Comparison of ENCODE assay signal across 11 cellular contexts in genomic region chr10:73780301-73780700, GRCh38. TPM values are rescaled to one million over a fixed set of nuclear protein-coding genes. Genes with fewer than 3 reads are reported as not detected.
A peak's percentile ranks its signal among the peaks of the same experiment; 100 is the strongest.
DNase-seq lines count a peak whose midpoint lies in the region; ATAC-seq, FAIRE-seq and TF ChIP-seq lines count a peak whose summit lies in the region.
"Had no signal": no experiment of that assay in that cellular context is flagged by ENCODE, and none has a peak within 500 bp of the region (broad histone marks: within the 10 kb centered on the region; RNA-seq: fewer than 3 reads in every experiment).

No MANE protein-coding gene starts in this region.

- H3K9ac ChIP-seq in HepG2 (ENCODE audit: insufficient read depth, low read depth, low read length) (no peak overlapping the region), keratinocyte (ENCODE audit: control insufficient read depth, extremely low read depth, insufficient read depth, low read length) (no peak overlapping the region)

- peaks cover 4% of the 10 kb centered on the region; the same call in 1 of the 2 replicates for H4K20me1 ChIP-seq in HepG2 (ENCODE audit: insufficient read depth, low read length)
- H4K20me1 ChIP-seq in keratinocyte (ENCODE audit: control insufficient read depth, extremely low read depth, insufficient read depth, low read length), result no peaks in the 10 kb centered on the region

- H2AFZ ChIP-seq in HepG2 (ENCODE audit: low read length) (no peak overlapping the region), keratinocyte (ENCODE audit: control insufficient read depth, low read length) (no peak overlapping the region)

- no peaks in the 10 kb centered on the region for H3K27me3 Mint-ChIP-seq in activated CD4-positive, alpha-beta memory T cell treated with anti-CD3 and anti-CD28 coated beads for 36 hours
- H3K27me3 Mint-ChIP-seq in type B pancreatic cell, result no peaks in the 10 kb centered on the region

- H3K27ac Mint-ChIP-seq in activated CD4-positive, alpha-beta memory T cell treated with anti-CD3 and anti-CD28 coated beads for 36 hours, result peak overlapping the region; percentile 90
- peak overlapping the region; percentile 96 for H3K27ac Mint-ChIP-seq in type B pancreatic cell

- H3K36me3 ChIP-seq in HepG2 (replicated peaks in 1 of 2; ENCODE audit: control insufficient read depth in 1 of 2, insufficient read depth in 2 of 2, low read length in 2 of 2), result peaks cover 0 to 10% of the 10 kb centered on the region in 2 experiments; a peak in 3 of 5 replicates
- peaks cover 0 to 4% (median 2%) of the 10 kb centered on the region in 4 donors for H3K36me3 ChIP-seq in right lobe of liver
- H3K36me3 ChIP-seq in keratinocyte (ENCODE audit: control insufficient read depth in 2 of 2, extremely low read depth in 1 of 2, insufficient read depth in 2 of 2, low read length in 2 of 2), result peaks cover 3 to 8% of the 10 kb centered on the region in 2 experiments
- peaks cover 49% of the 10 kb centered on the region for H3K36me3 ChIP-seq in lower lobe of right lung
- H3K36me3 ChIP-seq in effector memory CD4-positive, alpha-beta T cell (ENCODE audit: control insufficient read depth, insufficient read depth, low read length), result peaks cover 21% of the 10 kb centered on the region
- H3K36me3 ChIP-seq: prostate gland had no signal

- TF ChIP-seq POLR2A in HepG2 (IDR thresholded peaks at IDR 0.05; ENCODE audit: insufficient read depth in 1 of 2, low read depth in 2 of 2, low read length in 2 of 2), result no peak
- no peak for TF ChIP-seq POLR2A in right lobe of liver (IDR thresholded peaks at IDR 0.05)

- CTCF ChIA-PET in HepG2 (lab: Yijun Ruan, JAX; ENCODE audit: low intra/inter-chr PET ratio, low total read pairs), result no interaction called here
- CTCF ChIA-PET in activated CD4-positive, alpha-beta memory T cell treated with anti-CD3 and anti-CD28 coated beads for 36 hours (lab: Charles Lee), result interaction anchor here (0.7 to 3.6 kb wide), 3 partner anchors 8 to 13 kb away, joined by 3 to 16 read pairs (median 16); a partner anchor contains a TSS

- H3K4me1 Mint-ChIP-seq in activated CD4-positive, alpha-beta memory T cell treated with anti-CD3 and anti-CD28 coated beads for 36 hours (ENCODE audit: low read depth), result peaks cover 46% of the 10 kb centered on the region
- H3K4me1 Mint-ChIP-seq in type B pancreatic cell (ENCODE audit: unreplicated experiment), result peaks cover 34% of the 10 kb centered on the region

- TF ChIP-seq CTCF in HepG2 (CRISPR knock-in tag; IDR thresholded peaks at IDR 0.05) (no peak), right lobe of liver (IDR thresholded peaks at IDR 0.05) (no peak), keratinocyte (optimal IDR thresholded peaks at IDR 0.05 in 1 of 3, IDR thresholded peaks at IDR 0.05 in 1 of 3, conservative IDR thresholded peaks at IDR 0.05 in 1 of 3; ENCODE audit: extremely low read depth in 1 of 3, insufficient read depth in 2 of 3, low read length in 3 of 3) (no peak), type B pancreatic cell (conservative IDR thresholded peaks at IDR 0.05) (no peak), lower lobe of right lung (IDR thresholded peaks at IDR 0.05) (no peak)

- TF ChIP-seq EP300 in HepG2 (IDR thresholded peaks at IDR 0.05; ENCODE audit: low read depth in 2 of 2, low read length in 2 of 2), result no peak
- TF ChIP-seq EP300 in HepG2 (CRISPR knock-in tag; IDR thresholded peaks at IDR 0.05; ENCODE audit: borderline replicate concordance), result no peak

- peaks cover 17% of the 10 kb centered on the region for H3K36me3 Mint-ChIP-seq in activated CD4-positive, alpha-beta memory T cell treated with anti-CD3 and anti-CD28 coated beads for 36 hours
- H3K36me3 Mint-ChIP-seq in type B pancreatic cell, result peaks cover 6% of the 10 kb centered on the region

- peaks cover 44% of the 10 kb centered on the region for H3K4me1 ChIP-seq in HepG2 (ENCODE audit: insufficient read depth, low read length)
- H3K4me1 ChIP-seq in right lobe of liver, result peaks cover 0 to 29% (median 4%) of the 10 kb centered on the region in 4 donors
- H3K4me1 ChIP-seq in keratinocyte (ENCODE audit: control insufficient read depth, extremely low read depth, insufficient read depth, low read length), result peaks cover 21% of the 10 kb centered on the region
- H3K4me1 ChIP-seq in lower lobe of right lung, result peaks cover 48% of the 10 kb centered on the region
- peaks cover 22% of the 10 kb centered on the region for H3K4me1 ChIP-seq in effector memory CD4-positive, alpha-beta T cell (ENCODE audit: control insufficient read depth, insufficient read depth, low read length, poor library complexity, severe bottlenecking)

- no peaks in the 10 kb centered on the region for H3K9me3 ChIP-seq in HepG2 (ENCODE audit: low read length)
- no peaks in the 10 kb centered on the region for H3K9me3 ChIP-seq in right lobe of liver
- H3K9me3 ChIP-seq in keratinocyte (ENCODE audit: control insufficient read depth, low read depth, low read length), result no peaks in the 10 kb centered on the region
- no peaks in the 10 kb centered on the region for H3K9me3 ChIP-seq in lower lobe of right lung
- H3K9me3 ChIP-seq in effector memory CD4-positive, alpha-beta T cell (ENCODE audit: control insufficient read depth, low read length), result no peaks in the 10 kb centered on the region
- H3K9me3 ChIP-seq: colonic mucosa, Peyer's patch, prostate gland had no signal

- no peak overlapping the region for H3K27ac ChIP-seq in HepG2 (ENCODE audit: extremely low read length, insufficient read depth, low read length)
- no peak overlapping the region for H3K27ac ChIP-seq in right lobe of liver
- no peak overlapping the region for H3K27ac ChIP-seq in keratinocyte (ENCODE audit: control insufficient read depth, insufficient read depth, low read length)
- H3K27ac ChIP-seq in lower lobe of right lung, result no peak overlapping the region
- H3K27ac ChIP-seq in effector memory CD4-positive, alpha-beta T cell (ENCODE audit: insufficient read depth, low read length, poor library complexity, severe bottlenecking), result no peak overlapping the region
- H3K27ac ChIP-seq: colonic mucosa had no signal

- POLR2A ChIA-PET in HepG2 (lab: Yijun Ruan, JAX), result interaction anchor here (2.0 kb wide), 1 partner anchor 50 kb away, joined by 8 read pairs; no protein-coding TSS in a partner anchor
- POLR2A ChIA-PET in activated CD4-positive, alpha-beta memory T cell treated with anti-CD3 and anti-CD28 coated beads for 36 hours (lab: Charles Lee), result interaction anchor here (0.7 to 4.4 kb wide), 5 partner anchors 8 to 36 kb away, joined by 3 to 43 read pairs (median 10); partner anchors contain the start of gene SEC24C

- BruUV-seq in HepG2 (replicated peaks; lab: Mats Ljungman, UMichigan), result no TSS peak

- H3K79me2 ChIP-seq in HepG2 (ENCODE audit: insufficient read depth, low read length), result peaks cover 56% of the 10 kb centered on the region
- peaks cover 55% of the 10 kb centered on the region for H3K79me2 ChIP-seq in keratinocyte (ENCODE audit: control insufficient read depth, insufficient read depth, low read length)

- intact Hi-C loops in HepG2 (cut with micrococcal nuclease; ENCODE audit: unreplicated experiment), result no loop called here
- intact Hi-C loops in right lobe of liver (cut with DNase I), result no loop called here
- intact Hi-C loops in activated CD4-positive, alpha-beta memory T cell treated with anti-CD3 and anti-CD28 coated beads for 36 hours (cut with micrococcal nuclease), result loop anchor here (5.0 kb wide), 1 partner anchor 97 kb away; no protein-coding TSS in a partner anchor
- intact Hi-C loops in lower lobe of right lung (cut with DNase I), result no loop called here

- no peaks in the 10 kb centered on the region for H3K9me1 ChIP-seq in keratinocyte (ENCODE audit: control insufficient read depth, extremely low read depth, insufficient read depth, low read length)

- no peak for ATAC-seq in HepG2
- no peak for ATAC-seq in right lobe of liver
- ATAC-seq in lower lobe of right lung, result no peak

- DNase-seq in HepG2 (ENCODE audit: low spot score) (no peak), right lobe of liver (no peak), keratinocyte (ENCODE audit: low read depth, low spot score) (no peak), type B pancreatic cell (ENCODE audit: extremely low spot score, unreplicated experiment) (no peak), putamen (ENCODE audit: low spot score) (no peak), lower lobe of right lung (no peak)
- no peak for DNase-seq in activated CD4-positive, alpha-beta memory T cell treated with anti-CD3 and anti-CD28 coated beads for 36 hours
- DNase-seq in effector memory CD4-positive, alpha-beta T cell, result no peak
- DNase-seq: Peyer's patch had no signal

- H3K27me3 ChIP-seq in HepG2 (ENCODE audit: control insufficient read depth in 1 of 2, insufficient read depth in 2 of 2, low read length in 2 of 2) (no peaks in the 10 kb centered on the region; a peak in 1 of 5 replicates), right lobe of liver (no peaks in the 10 kb centered on the region), keratinocyte (ENCODE audit: control insufficient read depth, extremely low read depth, insufficient read depth, low read length) (no peaks in the 10 kb centered on the region), lower lobe of right lung (ENCODE audit: low read depth) (no peaks in the 10 kb centered on the region)
- no peaks in the 10 kb centered on the region for H3K27me3 ChIP-seq in effector memory CD4-positive, alpha-beta T cell (replicated peaks; ENCODE audit: control insufficient read depth, insufficient read depth, low read length, poor library complexity, severe bottlenecking)
- H3K27me3 ChIP-seq: colonic mucosa, Peyer's patch had no signal

- TF ChIP-seq RAD21 in HepG2 (CRISPR knock-in tag; IDR thresholded peaks at IDR 0.05), result no peak

- FAIRE-seq in HepG2 (lab: Jason Lieb, UNC) (no peak), keratinocyte (lab: Jason Lieb, UNC) (no peak)

- H3K4me2 ChIP-seq in HepG2 (ENCODE audit: low read depth, low read length) (peak overlapping the region; percentile 85), keratinocyte (ENCODE audit: control insufficient read depth, extremely low read depth, insufficient read depth, low read depth, low read length) (peak overlapping the region; percentile 99)

- H3K4me3 Mint-ChIP-seq in activated CD4-positive, alpha-beta memory T cell treated with anti-CD3 and anti-CD28 coated beads for 36 hours, result peak overlapping the region; percentile 88
- peak overlapping the region; percentile 99 for H3K4me3 Mint-ChIP-seq in type B pancreatic cell

- peak overlapping the region in 2 of 3 experiments; percentile 80 to 88; a peak in 3 of 6 replicates for H3K4me3 ChIP-seq in HepG2 (replicated peaks in 1 of 3; ENCODE audit: insufficient read depth in 1 of 3, low read depth in 2 of 3, low read length in 3 of 3)
- no peak overlapping the region for H3K4me3 ChIP-seq in right lobe of liver
- H3K4me3 ChIP-seq in keratinocyte (ENCODE audit: control insufficient read depth in 2 of 3, extremely low read depth in 1 of 3, insufficient read depth in 2 of 3, low read depth in 1 of 3, low read length in 3 of 3), result no peak overlapping the region
- no peak overlapping the region for H3K4me3 ChIP-seq in lower lobe of right lung
- H3K4me3 ChIP-seq in effector memory CD4-positive, alpha-beta T cell (ENCODE audit: insufficient read depth, low read depth, low read length, poor library complexity, severe bottlenecking), result no peak overlapping the region

- H3K9me3 Mint-ChIP-seq in activated CD4-positive, alpha-beta memory T cell treated with anti-CD3 and anti-CD28 coated beads for 36 hours, result no peaks in the 10 kb centered on the region
- no peaks in the 10 kb centered on the region for H3K9me3 Mint-ChIP-seq in type B pancreatic cell

- in situ Hi-C loops in HepG2 (cut with HindIII; ENCODE audit: extremely low pct_ligation_motif_present, low pct_unique_long_range_greater_than_20kb), result no loop called here

- WGBS in HepG2 (ENCODE audit: low lambda C conversion rate), result 91% methylated on average over 5 of the region's 5 CpGs
- WGBS in right lobe of liver (ENCODE audit: insufficient coverage, low coverage, low lambda C conversion rate, missing lambda C conversion rate), result 77% methylated on average over 5 of the region's 5 CpGs

- dilution Hi-C loops in keratinocyte (cut with MboI; ENCODE audit: extremely low pct_ligation_motif_present, low sequenced_read_pairs), result no loop called here

RNA-seq across cellular contexts. Expression of gene CHCHD1, which starts 1.5 kb away (rescaled TPM):
- total RNA-seq in HepG2 (2016; rRNA removed; fragmentation: Illumina TruSeq; extraction: Trizol) (71.2 and 91.7 TPM in 2 replicates), right lobe of liver (10 to 100 TPM; 13.0 to 25.1 (median 17.4) TPM), type B pancreatic cell (ENCODE audit: low replicate concordance) (32.6 and 37.1 TPM in 2 replicates), lower lobe of right lung (21.1 TPM)
- 16.2 and 16.7 TPM in 2 replicates for total RNA-seq in HepG2 (2016; cell fraction: cytosol; rRNA removed; fragmentation: Illumina TruSeq; extraction: Trizol; ENCODE audit: low read depth)
- 69.8 and 94.8 TPM in 2 replicates for total RNA-seq in HepG2 (2016; cell fraction: insoluble cytoplasmic fraction; rRNA removed; fragmentation: Illumina TruSeq; extraction: Trizol)
- 32.5 and 34.2 TPM in 2 replicates for total RNA-seq in HepG2 (2016; cell fraction: membrane; rRNA removed; fragmentation: Illumina TruSeq; extraction: Trizol)
- total RNA-seq in HepG2 (2016; cell fraction: nucleus; rRNA removed; fragmentation: Illumina TruSeq; extraction: Trizol), result 30.4 and 32.6 TPM in 2 replicates
- polyA plus RNA-seq in HepG2 (2011; rRNA removed) (30.6 and 36.9 TPM in 2 replicates), keratinocyte (39.5 to 59.8 TPM (median 49.8 TPM) in 3 replicates)
- 35.1 and 36.6 TPM in 2 replicates for polyA plus RNA-seq in HepG2 (2011; cell fraction: cytosol; rRNA removed)
- polyA plus RNA-seq in HepG2 (2011; cell fraction: nucleus; rRNA removed), result 8.8 and 9.9 TPM in 2 replicates
- polyA plus RNA-seq in HepG2 (2012), result 40.1 and 41.3 TPM in 2 replicates
- polyA plus RNA-seq in HepG2 (2016; cell fraction: cytosol; fragmentation: Illumina TruSeq; extraction: Trizol; ENCODE audit: low read depth), result 16.6 and 17.9 TPM in 2 replicates
- polyA plus RNA-seq in HepG2 (2016; cell fraction: insoluble cytoplasmic fraction; fragmentation: Illumina TruSeq; extraction: Trizol; ENCODE audit: low read depth), result 90.2 and 95.1 TPM in 2 replicates
- 27.2 and 27.4 TPM in 2 replicates for polyA plus RNA-seq in HepG2 (2016; cell fraction: membrane; fragmentation: Illumina TruSeq; extraction: Trizol; ENCODE audit: low read depth)
- polyA plus RNA-seq in HepG2 (2016; cell fraction: nucleus; fragmentation: Illumina TruSeq; extraction: Trizol; ENCODE audit: insufficient read depth, low read depth), result 45.9 and 52.1 TPM in 2 replicates
- 5.0 and 8.3 TPM in 2 replicates for polyA minus RNA-seq in HepG2 (2011; rRNA and poly(A)+ RNA removed; ENCODE audit: low replicate concordance)
- polyA minus RNA-seq in HepG2 (2011; cell fraction: cytosol; rRNA and poly(A)+ RNA removed), result 5.5 TPM in 2 replicates
- 7.7 and 9.1 TPM in 2 replicates for polyA minus RNA-seq in HepG2 (2011; cell fraction: nucleus; rRNA and poly(A)+ RNA removed)
- 10 to 100 TPM; 35.3 to 37.6 TPM for total RNA-seq in activated CD4-positive, alpha-beta memory T cell treated with anti-CD3 and anti-CD28 coated beads for 36 hours
- 49.7 TPM for polyA plus RNA-seq in keratinocyte (2011; ENCODE audit: low read depth)
- 26.6 and 41.9 TPM in 2 replicates for polyA plus RNA-seq in keratinocyte (2011; cell fraction: cytosol; rRNA removed)
- polyA plus RNA-seq in keratinocyte (2011; cell fraction: nucleus; rRNA removed), result 14.0 and 21.6 TPM in 2 replicates
- polyA plus RNA-seq in keratinocyte (2012; ENCODE audit: low replicate concordance), result 52.0 and 68.1 TPM in 2 replicates
- polyA minus RNA-seq in keratinocyte, result 3.7 to 6.7 TPM (median 5.2 TPM) in 3 replicates
- polyA minus RNA-seq in keratinocyte (2011; cell fraction: cytosol; rRNA and poly(A)+ RNA removed), result 10.2 TPM
- 2.2 and 2.6 TPM in 2 replicates for polyA minus RNA-seq in keratinocyte (2011; cell fraction: nucleus; rRNA and poly(A)+ RNA removed)

RNA-seq across cellular contexts. Expression of gene ZSWIM8, which starts 5.1 kb away (rescaled TPM):
- total RNA-seq in HepG2 (2016; rRNA removed; fragmentation: Illumina TruSeq; extraction: Trizol) (21.0 and 39.9 TPM in 2 replicates), right lobe of liver (100 to 1,000 TPM in 1 of 6 experiments, 10 to 100 TPM in 5; 52.2 to 107 (median 77.5) TPM), type B pancreatic cell (ENCODE audit: low replicate concordance) (131 and 139 TPM in 2 replicates), lower lobe of right lung (125 TPM)
- 5.7 and 8.2 TPM in 2 replicates for total RNA-seq in HepG2 (2016; cell fraction: cytosol; rRNA removed; fragmentation: Illumina TruSeq; extraction: Trizol; ENCODE audit: low read depth)
- total RNA-seq in HepG2 (2016; cell fraction: insoluble cytoplasmic fraction; rRNA removed; fragmentation: Illumina TruSeq; extraction: Trizol), result 13.7 and 36.6 TPM in 2 replicates
- total RNA-seq in HepG2 (2016; cell fraction: membrane; rRNA removed; fragmentation: Illumina TruSeq; extraction: Trizol), result 9.3 and 11.2 TPM in 2 replicates
- total RNA-seq in HepG2 (2016; cell fraction: nucleus; rRNA removed; fragmentation: Illumina TruSeq; extraction: Trizol), result 35.4 and 47.5 TPM in 2 replicates
- polyA plus RNA-seq in HepG2 (2011; rRNA removed) (98.2 and 142 TPM in 2 replicates), keratinocyte (34.2 to 83.5 TPM (median 39.2 TPM) in 3 replicates)
- polyA plus RNA-seq in HepG2 (2011; cell fraction: cytosol; rRNA removed), result 41.1 and 57.3 TPM in 2 replicates
- polyA plus RNA-seq in HepG2 (2011; cell fraction: nucleus; rRNA removed), result 505 and 598 TPM in 2 replicates
- 43.3 and 58.7 TPM in 2 replicates for polyA plus RNA-seq in HepG2 (2012)
- polyA plus RNA-seq in HepG2 (2016; cell fraction: cytosol; fragmentation: Illumina TruSeq; extraction: Trizol; ENCODE audit: low read depth), result 3.7 and 6.8 TPM in 2 replicates
- 21.2 and 30.3 TPM in 2 replicates for polyA plus RNA-seq in HepG2 (2016; cell fraction: insoluble cytoplasmic fraction; fragmentation: Illumina TruSeq; extraction: Trizol; ENCODE audit: low read depth)
- polyA plus RNA-seq in HepG2 (2016; cell fraction: membrane; fragmentation: Illumina TruSeq; extraction: Trizol; ENCODE audit: low read depth), result 6.6 and 11.5 TPM in 2 replicates
- polyA plus RNA-seq in HepG2 (2016; cell fraction: nucleus; fragmentation: Illumina TruSeq; extraction: Trizol; ENCODE audit: insufficient read depth, low read depth), result 118 and 128 TPM in 2 replicates
- 83.5 and 181 TPM in 2 replicates for polyA minus RNA-seq in HepG2 (2011; rRNA and poly(A)+ RNA removed; ENCODE audit: low replicate concordance)
- 31.5 and 36.5 TPM in 2 replicates for polyA minus RNA-seq in HepG2 (2011; cell fraction: cytosol; rRNA and poly(A)+ RNA removed)
- polyA minus RNA-seq in HepG2 (2011; cell fraction: nucleus; rRNA and poly(A)+ RNA removed), result 64.2 and 73.5 TPM in 2 replicates
- 10 to 100 TPM; 45.1 to 46.2 TPM for total RNA-seq in activated CD4-positive, alpha-beta memory T cell treated with anti-CD3 and anti-CD28 coated beads for 36 hours
- polyA plus RNA-seq in keratinocyte (2011; ENCODE audit: low read depth), result 39.5 TPM
- polyA plus RNA-seq in keratinocyte (2011; cell fraction: cytosol; rRNA removed), result 26.0 and 40.6 TPM in 2 replicates
- polyA plus RNA-seq in keratinocyte (2011; cell fraction: nucleus; rRNA removed), result 130 and 180 TPM in 2 replicates
- polyA plus RNA-seq in keratinocyte (2012; ENCODE audit: low replicate concordance), result 45.9 and 88.6 TPM in 2 replicates
- 74.5 to 131 TPM (median 122 TPM) in 3 replicates for polyA minus RNA-seq in keratinocyte
- polyA minus RNA-seq in keratinocyte (2011; cell fraction: cytosol; rRNA and poly(A)+ RNA removed), result 52.0 TPM
- polyA minus RNA-seq in keratinocyte (2011; cell fraction: nucleus; rRNA and poly(A)+ RNA removed), result 96.3 and 104 TPM in 2 replicates

RNA-seq across cellular contexts. Expression of gene NDST2, which starts 31.1 kb away (rescaled TPM):
- total RNA-seq in HepG2 (2016; rRNA removed; fragmentation: Illumina TruSeq; extraction: Trizol) (5.6 and 10.7 TPM in 2 replicates), right lobe of liver (10 to 100 TPM in 5 of 6 experiments, 1 to 10 TPM in 1; 9.5 to 14.8 (median 12.2) TPM), type B pancreatic cell (ENCODE audit: low replicate concordance) (27.1 and 33.5 TPM in 2 replicates), lower lobe of right lung (32.3 TPM)
- total RNA-seq in HepG2 (2016; cell fraction: cytosol; rRNA removed; fragmentation: Illumina TruSeq; extraction: Trizol; ENCODE audit: low read depth), result 16.0 and 17.7 TPM in 2 replicates
- 5.8 and 12.0 TPM in 2 replicates for total RNA-seq in HepG2 (2016; cell fraction: insoluble cytoplasmic fraction; rRNA removed; fragmentation: Illumina TruSeq; extraction: Trizol)
- total RNA-seq in HepG2 (2016; cell fraction: membrane; rRNA removed; fragmentation: Illumina TruSeq; extraction: Trizol), result 14.8 and 15.7 TPM in 2 replicates
- total RNA-seq in HepG2 (2016; cell fraction: nucleus; rRNA removed; fragmentation: Illumina TruSeq; extraction: Trizol), result 12.9 and 13.7 TPM in 2 replicates
- polyA plus RNA-seq in HepG2 (2011; rRNA removed) (25.5 and 30.1 TPM in 2 replicates), keratinocyte (13.3 to 21.8 TPM (median 14.8 TPM) in 3 replicates)
- polyA plus RNA-seq in HepG2 (2011; cell fraction: cytosol; rRNA removed), result 15.0 and 15.4 TPM in 2 replicates
- polyA plus RNA-seq in HepG2 (2011; cell fraction: nucleus; rRNA removed), result 56.8 and 69.5 TPM in 2 replicates
- 12.6 and 13.9 TPM in 2 replicates for polyA plus RNA-seq in HepG2 (2012)
- 16.0 and 16.1 TPM in 2 replicates for polyA plus RNA-seq in HepG2 (2016; cell fraction: cytosol; fragmentation: Illumina TruSeq; extraction: Trizol; ENCODE audit: low read depth)
- 6.2 and 6.4 TPM in 2 replicates for polyA plus RNA-seq in HepG2 (2016; cell fraction: insoluble cytoplasmic fraction; fragmentation: Illumina TruSeq; extraction: Trizol; ENCODE audit: low read depth)
- polyA plus RNA-seq in HepG2 (2016; cell fraction: membrane; fragmentation: Illumina TruSeq; extraction: Trizol; ENCODE audit: low read depth), result 9.1 and 12.0 TPM in 2 replicates
- polyA plus RNA-seq in HepG2 (2016; cell fraction: nucleus; fragmentation: Illumina TruSeq; extraction: Trizol; ENCODE audit: insufficient read depth, low read depth), result 24.6 and 30.8 TPM in 2 replicates
- 20.2 and 41.2 TPM in 2 replicates for polyA minus RNA-seq in HepG2 (2011; rRNA and poly(A)+ RNA removed; ENCODE audit: low replicate concordance)
- 10.4 and 10.5 TPM in 2 replicates for polyA minus RNA-seq in HepG2 (2011; cell fraction: cytosol; rRNA and poly(A)+ RNA removed)
- 55.5 and 70.7 TPM in 2 replicates for polyA minus RNA-seq in HepG2 (2011; cell fraction: nucleus; rRNA and poly(A)+ RNA removed)
- 10 to 100 TPM; 57.5 to 62.1 TPM for total RNA-seq in activated CD4-positive, alpha-beta memory T cell treated with anti-CD3 and anti-CD28 coated beads for 36 hours
- polyA plus RNA-seq in keratinocyte (2011; ENCODE audit: low read depth), result 6.1 TPM
- 7.1 and 8.6 TPM in 2 replicates for polyA plus RNA-seq in keratinocyte (2011; cell fraction: cytosol; rRNA removed)
- polyA plus RNA-seq in keratinocyte (2011; cell fraction: nucleus; rRNA removed), result 39.3 and 44.8 TPM in 2 replicates
- polyA plus RNA-seq in keratinocyte (2012; ENCODE audit: low replicate concordance), result 11.9 and 12.9 TPM in 2 replicates
- 22.7 to 27.4 TPM (median 24.6 TPM) in 3 replicates for polyA minus RNA-seq in keratinocyte
- polyA minus RNA-seq in keratinocyte (2011; cell fraction: cytosol; rRNA and poly(A)+ RNA removed), result 13.0 TPM
- 21.8 and 23.3 TPM in 2 replicates for polyA minus RNA-seq in keratinocyte (2011; cell fraction: nucleus; rRNA and poly(A)+ RNA removed)

RNA-seq across cellular contexts. Expression of gene SEC24C, which starts 36.1 kb away (rescaled TPM):
- total RNA-seq in HepG2 (2016; rRNA removed; fragmentation: Illumina TruSeq; extraction: Trizol) (63.1 and 66.5 TPM in 2 replicates), right lobe of liver (10 to 100 TPM; 39.4 to 43.4 (median 41.0) TPM), type B pancreatic cell (ENCODE audit: low replicate concordance) (75.5 and 90.3 TPM in 2 replicates), lower lobe of right lung (71.4 TPM)
- 5.7 and 6.6 TPM in 2 replicates for total RNA-seq in HepG2 (2016; cell fraction: cytosol; rRNA removed; fragmentation: Illumina TruSeq; extraction: Trizol; ENCODE audit: low read depth)
- total RNA-seq in HepG2 (2016; cell fraction: insoluble cytoplasmic fraction; rRNA removed; fragmentation: Illumina TruSeq; extraction: Trizol), result 57.3 and 62.0 TPM in 2 replicates
- 19.5 and 20.7 TPM in 2 replicates for total RNA-seq in HepG2 (2016; cell fraction: membrane; rRNA removed; fragmentation: Illumina TruSeq; extraction: Trizol)
- total RNA-seq in HepG2 (2016; cell fraction: nucleus; rRNA removed; fragmentation: Illumina TruSeq; extraction: Trizol), result 36.4 and 38.8 TPM in 2 replicates
- polyA plus RNA-seq in HepG2 (2011; rRNA removed) (66.4 and 74.3 TPM in 2 replicates), keratinocyte (65.3 to 78.4 TPM (median 75.8 TPM) in 3 replicates)
- polyA plus RNA-seq in HepG2 (2011; cell fraction: cytosol; rRNA removed), result 40.0 and 44.0 TPM in 2 replicates
- polyA plus RNA-seq in HepG2 (2011; cell fraction: nucleus; rRNA removed), result 134 and 139 TPM in 2 replicates
- polyA plus RNA-seq in HepG2 (2012), result 42.2 and 45.9 TPM in 2 replicates
- 3.5 and 3.8 TPM in 2 replicates for polyA plus RNA-seq in HepG2 (2016; cell fraction: cytosol; fragmentation: Illumina TruSeq; extraction: Trizol; ENCODE audit: low read depth)
- polyA plus RNA-seq in HepG2 (2016; cell fraction: insoluble cytoplasmic fraction; fragmentation: Illumina TruSeq; extraction: Trizol; ENCODE audit: low read depth), result 45.3 and 53.1 TPM in 2 replicates
- polyA plus RNA-seq in HepG2 (2016; cell fraction: membrane; fragmentation: Illumina TruSeq; extraction: Trizol; ENCODE audit: low read depth), result 8.7 and 10.2 TPM in 2 replicates
- polyA plus RNA-seq in HepG2 (2016; cell fraction: nucleus; fragmentation: Illumina TruSeq; extraction: Trizol; ENCODE audit: insufficient read depth, low read depth), result 60.4 and 69.2 TPM in 2 replicates
- 140 and 157 TPM in 2 replicates for polyA minus RNA-seq in HepG2 (2011; rRNA and poly(A)+ RNA removed; ENCODE audit: low replicate concordance)
- 50.5 and 52.3 TPM in 2 replicates for polyA minus RNA-seq in HepG2 (2011; cell fraction: cytosol; rRNA and poly(A)+ RNA removed)
- 40.4 and 42.8 TPM in 2 replicates for polyA minus RNA-seq in HepG2 (2011; cell fraction: nucleus; rRNA and poly(A)+ RNA removed)
- 10 to 100 TPM; 88.3 to 90.7 TPM for total RNA-seq in activated CD4-positive, alpha-beta memory T cell treated with anti-CD3 and anti-CD28 coated beads for 36 hours
- polyA plus RNA-seq in keratinocyte (2011; ENCODE audit: low read depth), result 51.1 TPM
- 61.3 and 69.4 TPM in 2 replicates for polyA plus RNA-seq in keratinocyte (2011; cell fraction: cytosol; rRNA removed)
- polyA plus RNA-seq in keratinocyte (2011; cell fraction: nucleus; rRNA removed), result 145 and 162 TPM in 2 replicates
- 46.1 and 65.3 TPM in 2 replicates for polyA plus RNA-seq in keratinocyte (2012; ENCODE audit: low replicate concordance)
- polyA minus RNA-seq in keratinocyte, result 120 to 259 TPM (median 139 TPM) in 3 replicates
- polyA minus RNA-seq in keratinocyte (2011; cell fraction: cytosol; rRNA and poly(A)+ RNA removed), result 67.5 TPM
- 86.9 and 109 TPM in 2 replicates for polyA minus RNA-seq in keratinocyte (2011; cell fraction: nucleus; rRNA and poly(A)+ RNA removed)

Comparison
In these comparisons a context has a peak if more than half of its experiments do, and no peak if none do; other contexts are left out.
1. H3K4me3 ChIP-seq: peak in HepG2 (2 of 3); none in right lobe of liver (0 of 3), keratinocyte (0 of 3), lower lobe of right lung (single experiment) and effector memory CD4-positive, alpha-beta T cell (single experiment).